ENCODE assay signal across 8 cellular contexts in genomic region chr17:4721203-4722135, GRCh38. TPM values are rescaled to one million over a fixed set of nuclear protein-coding genes. Genes with fewer than 3 reads are reported as not detected.
A peak's percentile ranks its signal among the peaks of the same experiment; 100 is the strongest.
DNase-seq lines count a peak whose midpoint lies in the region; TF ChIP-seq lines count a peak whose summit lies in the region.

No MANE protein-coding gene starts in this region.

- DNase-seq in HL-60 (ENCODE audit: low read depth in 1 of 2, low spot score in 1 of 2) (peak; percentile 76 to 82), iris pigment epithelial cell (ENCODE audit: low read depth) (peak; percentile 59), DMS114 treated with DMSO at 0.1 percent for 48 hours (lab: John Stamatoyannopoulos, UW; ENCODE audit: unreplicated experiment) (no peak), GM13977 (ENCODE audit: low spot score) (no peak), GM19240 (ENCODE audit: insufficient read length, low spot score) (no peak), NCI-H1417 (lab: John Stamatoyannopoulos, UW) (no peak)
- no peak for DNase-seq in activated CD4-positive, alpha-beta memory T cell treated with anti-CD3 and anti-CD28 coated beads for 36 hours

- in situ Hi-C loops in GM13977 (cut with MboI; ENCODE audit: low pct_unique_long_range_greater_than_20kb, low sequenced_read_pairs, unreplicated experiment): no loop called here

- no peak overlapping the region for H3K4me3 ChIP-seq in HL-60 (replicated peaks; ENCODE audit: insufficient read depth, low read length)

- POLR2A ChIA-PET in activated CD4-positive, alpha-beta memory T cell treated with anti-CD3 and anti-CD28 coated beads for 36 hours (lab: Charles Lee): interaction anchor here (0.6 to 1.2 kb wide), 3 partner anchors 10 to 444 kb away, joined by 3 to 5 read pairs (median 4); no protein-coding TSS in a partner anchor

- H3K27me3 ChIP-seq in HL-60 (ENCODE audit: insufficient read depth, poor library complexity, severe bottlenecking): no peaks in the 10 kb centered on the region

- no peaks in the 10 kb centered on the region for H3K9me3 Mint-ChIP-seq in activated CD4-positive, alpha-beta memory T cell treated with anti-CD3 and anti-CD28 coated beads for 36 hours

- peaks cover 26% of the 10 kb centered on the region for H3K36me3 Mint-ChIP-seq in activated CD4-positive, alpha-beta memory T cell treated with anti-CD3 and anti-CD28 coated beads for 36 hours

- peak overlapping the region; percentile 47 for H3K27ac Mint-ChIP-seq in activated CD4-positive, alpha-beta memory T cell treated with anti-CD3 and anti-CD28 coated beads for 36 hours

- peaks cover 5% of the 10 kb centered on the region for H3K4me1 Mint-ChIP-seq in activated CD4-positive, alpha-beta memory T cell treated with anti-CD3 and anti-CD28 coated beads for 36 hours (ENCODE audit: low read depth)

- no peak for TF ChIP-seq CTCF in 22Rv1 (IDR thresholded peaks at IDR 0.05)
- no peak for TF ChIP-seq CTCF in HL-60 (IDR thresholded peaks at IDR 0.05; ENCODE audit: insufficient read depth, low read length)
- no peak for TF ChIP-seq CTCF in GM13977 (IDR thresholded peaks at IDR 0.05; ENCODE audit: extremely low read depth, insufficient read depth, missing control alignments)

- H3K4me3 Mint-ChIP-seq in activated CD4-positive, alpha-beta memory T cell treated with anti-CD3 and anti-CD28 coated beads for 36 hours: no peak overlapping the region

- intact Hi-C loops in activated CD4-positive, alpha-beta memory T cell treated with anti-CD3 and anti-CD28 coated beads for 36 hours (cut with micrococcal nuclease): no loop called here

- H3K27ac ChIP-seq in 22Rv1 (peak overlapping the region; percentile 84), HL-60 (replicated peaks) (no peak overlapping the region; the same call in 1 of the 2 replicates)

- H3K27me3 Mint-ChIP-seq in activated CD4-positive, alpha-beta memory T cell treated with anti-CD3 and anti-CD28 coated beads for 36 hours: no peaks in the 10 kb centered on the region

- CTCF ChIA-PET in activated CD4-positive, alpha-beta memory T cell treated with anti-CD3 and anti-CD28 coated beads for 36 hours (lab: Charles Lee): no interaction called here

RNA-seq across cellular contexts. Expression of gene MED11, which starts 9.8 kb away (rescaled TPM):
- 10 to 100 TPM; 20.4 to 21.8 TPM for total RNA-seq in activated CD4-positive, alpha-beta memory T cell treated with anti-CD3 and anti-CD28 coated beads for 36 hours

RNA-seq across cellular contexts. Expression of gene ARRB2, which starts 11.0 kb away (rescaled TPM):
- 100 to 1,000 TPM; 210 to 226 TPM for total RNA-seq in activated CD4-positive, alpha-beta memory T cell treated with anti-CD3 and anti-CD28 coated beads for 36 hours

RNA-seq across cellular contexts. Expression of gene PELP1, which starts 17.5 kb away (rescaled TPM):
- 100 to 1,000 TPM in 1 of 2 experiments, 10 to 100 TPM in 1; 96.1 to 101 TPM for total RNA-seq in activated CD4-positive, alpha-beta memory T cell treated with anti-CD3 and anti-CD28 coated beads for 36 hours

RNA-seq across cellular contexts. Expression of gene ZMYND15, which starts 18.2 kb away (rescaled TPM):
- total RNA-seq in activated CD4-positive, alpha-beta memory T cell treated with anti-CD3 and anti-CD28 coated beads for 36 hours: under 1 TPM; 0.10 to 0.24 TPM

RNA-seq across cellular contexts. Expression of gene CXCL16, which starts 18.3 kb away (rescaled TPM):
- 1 to 10 TPM; 3.1 to 3.4 TPM for total RNA-seq in activated CD4-positive, alpha-beta memory T cell treated with anti-CD3 and anti-CD28 coated beads for 36 hours

Comparison
In these comparisons a context has a peak if more than half of its experiments do, and no peak if none do; other contexts are left out.
1. DNase-seq: peak in HL-60 (2 of 2) and iris pigment epithelial cell (single experiment); none in activated CD4-positive, alpha-beta memory T cell treated with anti-CD3 and anti-CD28 coated beads for 36 hours (single experiment), DMS114 treated with DMSO at 0.1 percent for 48 hours (single experiment), GM13977 (single experiment), GM19240 (single experiment) and NCI-H1417 (0 of 3).